Comparison of ENCODE assay signal across 9 cellular contexts in the genomic region with DNA sequence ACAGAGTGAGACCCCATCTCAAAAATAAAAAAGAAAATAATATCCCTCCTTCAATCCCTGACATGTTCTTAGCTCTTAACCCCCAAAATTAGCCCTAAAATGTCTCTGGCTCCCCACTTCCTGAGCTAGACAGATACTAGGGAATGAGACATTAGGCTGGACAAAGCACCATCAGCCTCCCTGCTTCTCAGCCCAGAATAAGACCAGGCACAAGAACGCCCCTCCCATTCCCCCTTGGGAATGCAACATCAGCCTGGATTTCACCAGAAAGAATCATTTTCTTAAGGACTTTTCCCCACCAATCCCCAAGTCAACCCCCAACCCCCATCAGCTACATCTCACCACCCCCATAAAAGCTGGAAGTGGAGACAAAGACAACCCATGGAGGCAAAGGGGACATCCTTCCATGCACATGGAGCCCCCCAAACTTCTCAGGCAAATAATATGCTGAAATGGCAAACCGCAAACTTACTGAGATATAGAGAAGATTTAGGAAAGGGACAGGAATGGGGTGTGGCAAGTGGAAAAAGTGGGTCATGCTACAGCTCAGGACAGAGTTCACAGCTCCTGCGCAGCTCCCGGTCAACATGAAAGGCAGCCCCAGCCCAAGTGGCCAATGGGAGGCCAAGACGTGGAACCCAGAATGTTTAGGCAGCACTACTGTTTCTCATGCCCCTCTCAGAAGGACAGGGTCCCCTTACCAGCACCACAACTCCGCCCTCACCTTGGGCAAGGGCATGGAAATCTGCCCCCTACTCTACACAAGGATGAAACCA.
DNase-seq lines count a peak whose midpoint lies in the region; ATAC-seq and TF ChIP-seq lines count a peak whose summit lies in the region.
"Had no signal": no experiment of that assay in that cellular context is flagged by ENCODE, and none has a peak within 500 bp of the region (broad histone marks: within the 10 kb centered on the region; RNA-seq: fewer than 3 reads in every experiment).

No MANE protein-coding gene starts in this region.

- H3F3A ChIP-seq in DOHH2 (ENCODE audit: control insufficient read depth, insufficient read depth), result peaks cover 22% of the 10 kb centered on the region

- H3K27ac ChIP-seq in DOHH2 (ENCODE audit: low read depth, low read length) (no peak overlapping the region), OCI-LY3 (ENCODE audit: low read length) (no peak overlapping the region), parathyroid adenoma (peak overlapping the region; percentile 98)

- H3K9ac ChIP-seq in OCI-LY3 (ENCODE audit: low read length) (peak overlapping the region; percentile 92), parathyroid adenoma (no peak overlapping the region)

- H3K4me3 ChIP-seq in DOHH2 (ENCODE audit: low read length) (peak overlapping the region; percentile 95), OCI-LY3 (ENCODE audit: low read length) (peak overlapping the region; percentile 95), epithelial cell of esophagus (ENCODE audit: low read length) (peak overlapping the region; percentile 73), parathyroid adenoma (ENCODE audit: low read depth, low read length) (peak overlapping the region; percentile 80)

- ATAC-seq in HG03432 (IDR thresholded peaks at IDR 0.05; ENCODE audit: unreplicated experiment), result no peak

- H3K9me3 ChIP-seq in DOHH2 (ENCODE audit: control insufficient read depth, insufficient read depth, low read length), result no peaks in the 10 kb centered on the region
- H3K9me3 ChIP-seq in OCI-LY3 (ENCODE audit: insufficient read depth, low read length), result no peaks in the 10 kb centered on the region
- H3K9me3 ChIP-seq in parathyroid adenoma (ENCODE audit: control insufficient read depth, low read length), result no peaks in the 10 kb centered on the region

- no peaks in the 10 kb centered on the region for H3K27me3 ChIP-seq in DOHH2 (ENCODE audit: control insufficient read depth, low read length)
- H3K27me3 ChIP-seq in OCI-LY3 (ENCODE audit: low read depth, low read length), result no peaks in the 10 kb centered on the region
- H3K27me3 ChIP-seq in parathyroid adenoma (ENCODE audit: control insufficient read depth, insufficient read depth, low read length), result no peaks in the 10 kb centered on the region

- DNase-seq in epithelial cell of esophagus (ENCODE audit: low read depth) (no peak), erythroblast (lab: John Stamatoyannopoulos, UW) (no peak), HuH-7.5 (ENCODE audit: low spot score) (no peak)
- DNase-seq in stimulated activated CD4-positive, alpha-beta T cell treated with anti-CD3 and anti-CD28 coated beads, Interleukin-1b, Interleukin-23, amount 100 ng/mL, for 48 hours, result no peak
- DNase-seq: foreskin melanocyte had no signal

- H4K20me1 ChIP-seq in DOHH2 (ENCODE audit: control insufficient read depth, insufficient read depth, low read depth, low read length) (peaks cover 23% of the 10 kb centered on the region), OCI-LY3 (ENCODE audit: insufficient read depth, low read length) (peaks cover 28% of the 10 kb centered on the region)

- H3K4me1 ChIP-seq in DOHH2 (ENCODE audit: control insufficient read depth, low read length) (peaks cover 49% of the 10 kb centered on the region), OCI-LY3 (ENCODE audit: low read length) (peaks cover 26% of the 10 kb centered on the region), parathyroid adenoma (peaks cover 33% of the 10 kb centered on the region)

- no peaks in the 10 kb centered on the region for H3K9me2 ChIP-seq in DOHH2 (replicated peaks; ENCODE audit: control insufficient read depth, low read length)

- peaks cover 68% of the 10 kb centered on the region for H3K36me3 ChIP-seq in DOHH2 (ENCODE audit: control insufficient read depth, low read length)
- peaks cover 62% of the 10 kb centered on the region for H3K36me3 ChIP-seq in OCI-LY3 (replicated peaks; ENCODE audit: low read depth, low read length)
- no peaks in the 10 kb centered on the region for H3K36me3 ChIP-seq in parathyroid adenoma (ENCODE audit: control insufficient read depth, insufficient read depth, low read length)

- H3K4me2 ChIP-seq in DOHH2 (ENCODE audit: low read length), result peak overlapping the region; percentile 93
- peak overlapping the region; percentile 98 for H3K4me2 ChIP-seq in OCI-LY3 (ENCODE audit: low read length)
- peak overlapping the region; percentile 98 for H3K4me2 ChIP-seq in parathyroid adenoma (ENCODE audit: low read length)

- H3K79me2 ChIP-seq in DOHH2 (ENCODE audit: control insufficient read depth, low read length) (peaks cover 72% of the 10 kb centered on the region), OCI-LY3 (ENCODE audit: low read length) (peaks cover 46% of the 10 kb centered on the region), parathyroid adenoma (peaks cover 61% of the 10 kb centered on the region)

- TF ChIP-seq CTCF in DOHH2 (IDR thresholded peaks at IDR 0.05; ENCODE audit: low read depth, low read length, poor library complexity, severe bottlenecking) (no peak), OCI-LY3 (IDR thresholded peaks at IDR 0.05; ENCODE audit: low read depth, low read length) (no peak), epithelial cell of esophagus (IDR thresholded peaks at IDR 0.05; ENCODE audit: insufficient read depth, low read depth, low read length, missing control alignments) (no peak), parathyroid adenoma (IDR thresholded peaks at IDR 0.05) (no peak)

- no peak overlapping the region for H2AFZ ChIP-seq in OCI-LY3 (ENCODE audit: low read depth, low read length)
- H2AFZ ChIP-seq in parathyroid adenoma, result no peak overlapping the region

- no peak for TF ChIP-seq POLR2A in erythroblast (IDR thresholded peaks at IDR 0.05; ENCODE audit: low read length)
